8 cellular contexts compared by ENCODE assay signal in genomic region chr3:172040976-172041963, GRCh38. TPM values are rescaled to one million over a fixed set of nuclear protein-coding genes. Genes with fewer than 3 reads are reported as not detected.
DNase-seq lines count a peak whose midpoint lies in the region; ATAC-seq, FAIRE-seq and TF ChIP-seq lines count a peak whose summit lies in the region.

No MANE protein-coding gene starts in this region.

- in situ Hi-C loops in K562 (cut with MboI) = no loop called here

- DNase-seq in CD8-positive, alpha-beta memory T cell = no peak
- DNase-seq in LHCN-M2 (ENCODE audit: low read depth) (peak; percentile 59), K562 (ENCODE audit: extremely low read depth in 1 of 4, low spot score in 3 of 4) (no peak), kidney tubule cell (ENCODE audit: low spot score) (peak; percentile 56), testis (peak; percentile 23), posterior cingulate gyrus (no peak), D341Med (ENCODE audit: low spot score) (no peak)
- DNase-seq in activated CD4-positive, alpha-beta T cell treated with anti-CD3 and anti-CD28 coated beads for 1 hour = no peak

- peak overlapping the region; percentile 25; the same call in 1 of the 2 replicates for H2AFZ ChIP-seq in K562 (ENCODE audit: low read depth, low read length)

- TF ChIP-seq RAD21 in K562 (CRISPR knock-in tag; conservative IDR thresholded peaks at IDR 0.05 in 1 of 2, IDR thresholded peaks at IDR 0.05 in 1 of 2) = 0 out of 4 replicates have a peak, but pooled peaks of 1 of the 2 experiments have one; percentile 12

- peaks cover 33 to 53% (median 52%) of the 10 kb centered on the region in 3 donors for H3K4me1 Mint-ChIP-seq in CD8-positive, alpha-beta memory T cell

- H3K36me3 ChIP-seq in CD8-positive, alpha-beta memory T cell (ENCODE audit: insufficient read depth, low read length) = no peaks in the 10 kb centered on the region
- H3K36me3 ChIP-seq in K562 (ENCODE audit: control insufficient read depth, insufficient read depth, low read length) (peaks cover 21% of the 10 kb centered on the region; the same call in 1 of the 3 replicates), testis (ENCODE audit: low read depth, missing control alignments) (no peaks in the 10 kb centered on the region)

- no peaks in the 10 kb centered on the region for H3K27me3 ChIP-seq in CD8-positive, alpha-beta memory T cell (ENCODE audit: insufficient read depth, low read length, poor library complexity, severe bottlenecking)
- H3K27me3 ChIP-seq in K562 (ENCODE audit: control insufficient read depth in 2 of 2, insufficient read depth in 2 of 2, low read length in 2 of 2) (no peaks in the 10 kb centered on the region), testis (no peaks in the 10 kb centered on the region)

- peak overlapping the region; percentile 71 for H3K27ac ChIP-seq in CD8-positive, alpha-beta memory T cell (ENCODE audit: low read depth, low read length)
- H3K27ac ChIP-seq in K562 (ENCODE audit: extremely low read depth, low read depth, low read length) (peak overlapping the region; percentile 88; the same call in 2 of the 3 replicates), testis (peak overlapping the region; percentile 97 to 98)

- H3K27me3 Mint-ChIP-seq in CD8-positive, alpha-beta memory T cell = no peaks in the 10 kb centered on the region

- no peak for TF ChIP-seq EP300 in K562 (IDR thresholded peaks at IDR 0.05; ENCODE audit: low read length)

- H3K9me1 ChIP-seq in K562 (ENCODE audit: control insufficient read depth, insufficient read depth, low read length) = peaks cover 3% of the 10 kb centered on the region

- ATAC-seq in K562 = no peak

- peak overlapping the region; percentile 90 to 99 for H3K9ac ChIP-seq in K562 (ENCODE audit: insufficient read depth in 1 of 2, low read depth in 2 of 2, low read length in 2 of 2)

- H4K20me1 ChIP-seq in K562 (replicated peaks; ENCODE audit: control insufficient read depth, insufficient read depth, low read length) = 0 out of 2 replicates have a peak, but pooled peaks cover 4% of the 10 kb centered on the region

- TSS peak; percentile 48 for BruUV-seq in K562 (replicated peaks; lab: Mats Ljungman, UMichigan)

- FAIRE-seq in K562 (lab: Jason Lieb, UNC) = no peak

- peak overlapping the region; percentile 79 for H3K4me2 ChIP-seq in K562 (ENCODE audit: insufficient read depth, low read length)

- peak overlapping the region; percentile 39 to 88 (median 82) for H3K27ac Mint-ChIP-seq in CD8-positive, alpha-beta memory T cell

- no peak for TF ChIP-seq CTCF in K562 (IDR thresholded peaks at IDR 0.05 in 2 of 3, conservative IDR thresholded peaks at IDR 0.05 in 1 of 3; ENCODE audit: insufficient read depth in 2 of 3, low read depth in 1 of 3, low read length in 3 of 3)
- no peak for TF ChIP-seq CTCF in testis (IDR thresholded peaks at IDR 0.05)

- peaks cover 17% of the 10 kb centered on the region for H3K4me1 ChIP-seq in CD8-positive, alpha-beta memory T cell (ENCODE audit: insufficient read depth, low read length)
- H3K4me1 ChIP-seq in K562 (replicated peaks in 1 of 2; ENCODE audit: control insufficient read depth in 2 of 2, insufficient read depth in 2 of 2, low read length in 2 of 2) = peaks cover 29 to 35% of the 10 kb centered on the region in 2 experiments
- H3K4me1 ChIP-seq in testis = peaks cover 27% of the 10 kb centered on the region

- H3K4me3 Mint-ChIP-seq in CD8-positive, alpha-beta memory T cell = peak overlapping the region; percentile 64 to 95 (median 86)

- H3K9me3 Mint-ChIP-seq in CD8-positive, alpha-beta memory T cell = no peaks in the 10 kb centered on the region

- H3K79me2 ChIP-seq in K562 (ENCODE audit: control insufficient read depth, insufficient read depth, low read length) = peaks cover 71% of the 10 kb centered on the region

- POLR2A ChIA-PET in CD8-positive, alpha-beta memory T cell (lab: Charles Lee) = no interaction called here
- POLR2A ChIA-PET in K562 (lab: Yijun Ruan, JAX) = interaction anchor here (0.6 to 5.3 kb wide), 19 partner anchors 10 to 1787 kb away, joined by 3 to 54 read pairs (median 4); no protein-coding TSS in a partner anchor

- CTCF ChIA-PET in CD8-positive, alpha-beta memory T cell (lab: Charles Lee) = interaction anchor here (0.6 to 1.4 kb wide), 3 partner anchors 66 to 583 kb away, joined by 3 read pairs; no protein-coding TSS in a partner anchor
- CTCF ChIA-PET in K562 (lab: Yijun Ruan, JAX; ENCODE audit: low intra/inter-chr PET ratio) = no interaction called here

- peak overlapping the region; percentile 45 for H3K4me3 ChIP-seq in CD8-positive, alpha-beta memory T cell (ENCODE audit: low read length)
- H3K4me3 ChIP-seq in K562 (peak overlapping the region; percentile 81), testis (peak overlapping the region; percentile 98 to 100)

- TF ChIP-seq POLR2A in K562 (conservative IDR thresholded peaks at IDR 0.05) (no peak), testis (IDR thresholded peaks at IDR 0.05) (no peak)

- peaks cover 0 to 6% (median 0%) of the 10 kb centered on the region in 3 donors for H3K36me3 Mint-ChIP-seq in CD8-positive, alpha-beta memory T cell

- WGBS in K562 (ENCODE audit: insufficient coverage, low coverage, missing lambda C conversion rate) = 8% methylated on average over 16 of the region's 16 CpGs
- WGBS in testis, 2 donors = 5 to 9% methylated on average over 15 to 16 of the region's 16 CpGs

- no peaks in the 10 kb centered on the region for H3K9me3 ChIP-seq in CD8-positive, alpha-beta memory T cell (ENCODE audit: low read length)
- H3K9me3 ChIP-seq in K562 (replicated peaks; ENCODE audit: control insufficient read depth, insufficient read depth, low read depth, low read length) (no peaks in the 10 kb centered on the region), testis (no peaks in the 10 kb centered on the region)

- intact Hi-C loops in K562 (cut with micrococcal nuclease) = no loop called here
- intact Hi-C loops in testis (cut with DNase I; ENCODE audit: low total_unique reads) = no loop called here
- intact Hi-C loops in posterior cingulate gyrus (cut with DNase I) = loop anchor here (10.0 kb wide), 1 partner anchor 164 kb away; no protein-coding TSS in a partner anchor

TF ChIP-seq in K562, 482 proteins besides CTCF, POLR2A, EP300 and RAD21 (continues in another document):
- TF ChIP-seq TAL1 (IDR thresholded peaks at IDR 0.05) (no peak), SUPT5H (IDR thresholded peaks at IDR 0.05) (0 out of 2 replicates have a peak, but pooled peaks have one; percentile 20), ZNF707 (CRISPR knock-in tag; conservative IDR thresholded peaks at IDR 0.05) (no peak), E2F5 (CRISPR knock-in tag; IDR thresholded peaks at IDR 0.05) (no peak), EWSR1 (IDR thresholded peaks at IDR 0.05; ENCODE audit: borderline replicate concordance, low read depth, partially characterized antibody) (no peak)

RNA-seq across cellular contexts. Expression of gene FNDC3B, which starts 1.9 kb away (rescaled TPM):
- 10 to 100 TPM; 17.4 to 18.6 TPM for total RNA-seq in CD8-positive, alpha-beta memory T cell
- polyA plus RNA-seq in CD8-positive, alpha-beta memory T cell = 8.7 TPM
- 38.6 and 40.4 TPM in 2 replicates for total RNA-seq in LHCN-M2 (2014; rRNA removed)
- 29.0 TPM for polyA plus RNA-seq in LHCN-M2 (2012)
- 142 and 253 TPM in 2 replicates for total RNA-seq in K562 (2011; cell fraction: chromatin; rRNA removed; ENCODE audit: low replicate concordance)
- 37.0 and 58.0 TPM in 2 replicates for total RNA-seq in K562 (2011; cell fraction: nucleolus; rRNA removed)
- total RNA-seq in K562 (2011; cell fraction: nucleoplasm; rRNA removed) = 132 and 200 TPM in 2 replicates
- 19.1 and 20.2 TPM in 2 replicates for total RNA-seq in K562 (2014; rRNA removed)
- total RNA-seq in K562 (2014; rRNA removed; fragmentation: Illumina TruSeq; extraction: Trizol) = 23.8 and 29.5 TPM in 2 replicates
- 25.6 and 26.1 TPM in 2 replicates for total RNA-seq in K562 (2015; rRNA removed; fragmentation: Illumina TruSeq; extraction: Trizol)
- 29.5 and 35.8 TPM in 2 replicates for total RNA-seq in K562 (2021)
- polyA plus RNA-seq in K562 (2011; rRNA removed) = 10.9 and 12.1 TPM in 2 replicates
- 7.1 and 12.2 TPM in 2 replicates for polyA plus RNA-seq in K562 (2011; cell fraction: cytosol; rRNA removed)
- 46.5 and 50.1 TPM in 2 replicates for polyA plus RNA-seq in K562 (2011; cell fraction: nucleus; rRNA removed)
- 14.7 and 30.8 TPM in 2 replicates for polyA plus RNA-seq in K562 (2012)
- 14.0 and 16.2 TPM in 2 replicates for polyA plus RNA-seq in K562 (2014; fragmentation: Illumina TruSeq; extraction: Trizol)
- 10 to 100 TPM in 1 of 2 experiments, 1 to 10 TPM in 1; 7.0 to 10.5 TPM for polyA plus RNA-seq in K562 (2014; fragmentation: Nextera tagmentation; extraction: Ambion mirVana)
- 9.2 and 9.8 TPM in 2 replicates for polyA plus RNA-seq in K562 (2014; rRNA removed)
- polyA minus RNA-seq in K562 (2011; rRNA and poly(A)+ RNA removed) = 46.1 and 71.6 TPM in 2 replicates
- 11.2 and 13.2 TPM in 2 replicates for polyA minus RNA-seq in K562 (2011; cell fraction: cytosol; rRNA and poly(A)+ RNA removed)
- polyA minus RNA-seq in K562 (2011; cell fraction: nucleus; rRNA and poly(A)+ RNA removed) = 59.6 and 111 TPM in 2 replicates
- 10 to 100 TPM; 57.7 to 63.5 TPM for total RNA-seq in testis
- polyA plus RNA-seq in testis (ENCODE audit: insufficient read depth, low read depth, low replicate concordance) = 24.2 TPM

Comparison
In these comparisons a context has a peak if more than half of its experiments do, and no peak if none do; other contexts are left out.
1. DNase-seq: peak in LHCN-M2 (single experiment), kidney tubule cell (single experiment) and testis (single experiment); none in CD8-positive, alpha-beta memory T cell (0 of 5), K562 (0 of 4), posterior cingulate gyrus (0 of 10), activated CD4-positive, alpha-beta T cell treated with anti-CD3 and anti-CD28 coated beads for 1 hour (single experiment) and D341Med (single experiment).
2. H3K4me3 ChIP-seq: peak in every context shown above with its lines; median percentile 99 in testis; 81 in K562; 45 in CD8-positive, alpha-beta memory T cell.
3. Peak in every context shown above with its lines, with median percentiles within 50 percentile points of each other: H3K27ac ChIP-seq.